In the genomic region with DNA sequence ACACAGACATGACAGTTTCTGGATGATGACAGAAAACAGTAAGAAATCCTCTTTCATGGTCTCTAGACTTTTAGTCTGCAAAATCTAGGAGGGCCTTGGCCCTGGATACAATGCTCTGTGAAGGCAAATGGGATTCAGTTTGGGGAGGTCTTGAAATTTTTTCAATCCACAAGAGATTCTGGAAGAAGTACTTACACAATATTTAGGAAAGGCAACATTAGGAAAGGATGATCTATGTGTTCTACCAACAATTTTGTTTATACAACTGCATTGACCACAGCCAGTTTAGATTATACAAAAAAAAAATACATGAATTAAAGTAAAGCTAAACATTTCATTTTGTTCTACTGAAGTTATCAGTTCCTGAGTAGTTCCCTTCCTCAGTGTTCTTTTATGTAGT, we compare ENCODE assay signal across 22 cellular contexts.
"Had no signal": no experiment of that assay in that cellular context is flagged by ENCODE, and none has a peak within 500 bp of the region (broad histone marks: within the 10 kb centered on the region; RNA-seq: fewer than 3 reads in every experiment).

No MANE protein-coding gene starts in this region.

- H3K4me1 ChIP-seq: gastrocnemius medialis, right lobe of liver, upper lobe of left lung had no signal

- ATAC-seq: esophagus mucosa; gastrocnemius medialis; mucosa of descending colon; natural killer cell treated with Interleukin-12 subunit alpha and Interleukin-12 subunit beta and Interleukin-15 and Interleukin-18, amount 100 ng/mL, for 72 hours; pancreas; right lobe of liver; stimulated activated naive B cell treated with anti-CD40 and anti-IgM and Interleukin-4, amounts not matched to agents 10 μg/mL and 1 μg/mL and 100 μg/mL, for 72 hours had no signal

- H3K4me3 ChIP-seq: dorsolateral prefrontal cortex, gastrocnemius medialis, lung, mucosa of descending colon, pancreas, right lobe of liver, thoracic aorta, tibial nerve, upper lobe of left lung had no signal

- H3K36me3 ChIP-seq: gastrocnemius medialis, pancreas, right lobe of liver, thoracic aorta, tibial nerve had no signal

- DNase-seq: dorsolateral prefrontal cortex; effector CD4-positive, alpha-beta T cell; endodermal cell; foreskin fibroblast; gastrocnemius medialis; head of caudate nucleus; mucosa of descending colon; naive B cell; pancreas; right lobe of liver; small intestine; stimulated activated CD4-positive, alpha-beta T cell treated with anti-CD3 and anti-CD28 coated beads, Interleukin-15, amount 100 ng/mL, for 24 hours; stimulated activated CD4-positive, alpha-beta T cell treated with anti-CD3 and anti-CD28 coated beads, Interleukin-2, amount 100 ng/mL, for 48 hours; stimulated activated naive B cell treated with anti-CD40 and anti-IgM and Interleukin-4, amounts not matched to agents 10 μg/mL and 1 μg/mL and 100 μg/mL, for 72 hours; upper lobe of left lung had no signal

- H3K27me3 ChIP-seq: dorsolateral prefrontal cortex, gastrocnemius medialis, neutrophil, pancreas, right lobe of liver, tibial nerve, upper lobe of left lung had no signal

- H3K27ac ChIP-seq: dorsolateral prefrontal cortex, epithelial cell of prostate, gastrocnemius medialis, neutrophil, pancreas, right lobe of liver, thoracic aorta, tibial nerve, upper lobe of left lung had no signal

- H3K9me3 ChIP-seq: gastrocnemius medialis, mucosa of descending colon, neutrophil, pancreas, right lobe of liver, thoracic aorta, tibial nerve, upper lobe of left lung had no signal
